Comparison of ENCODE assay signal across 8 cellular contexts in genomic region chr5:111070272-111071134, GRCh38. TPM values are rescaled to one million over a fixed set of nuclear protein-coding genes. Genes with fewer than 3 reads are reported as not detected.
DNase-seq lines count a peak whose midpoint lies in the region; ATAC-seq and TF ChIP-seq lines count a peak whose summit lies in the region.

No MANE protein-coding gene starts in this region.

- TF ChIP-seq CTCF in endothelial cell (IDR thresholded peaks at IDR 0.05; ENCODE audit: unreplicated experiment): no peak

- H3K14ac ChIP-seq in neuronal stem cell (ENCODE audit: low read length): no peak overlapping the region

- H2AK5ac ChIP-seq in neuronal stem cell (ENCODE audit: low read depth, low read length): no peak overlapping the region

- H3K27me3 ChIP-seq in NT2/D1 (ENCODE audit: insufficient read depth, insufficient read length) (peaks cover 69% of the 10 kb centered on the region), neuronal stem cell (ENCODE audit: control insufficient read depth in 3 of 3, insufficient read depth in 3 of 3, low read depth in 1 of 3, low read length in 3 of 3) (peaks cover 3 to 97% (median 48%) of the 10 kb centered on the region in 3 experiments)

- H3K4ac ChIP-seq in neuronal stem cell (ENCODE audit: low read length): no peak overlapping the region

- H3K4me1 ChIP-seq in NT2/D1 (ENCODE audit: insufficient read depth, insufficient read length): no peaks in the 10 kb centered on the region
- H3K4me1 ChIP-seq in neuronal stem cell (ENCODE audit: control insufficient read depth in 2 of 2, insufficient read depth in 1 of 2, low read depth in 1 of 2, low read length in 2 of 2): peaks cover 1 to 4% of the 10 kb centered on the region in 2 donors

- H3K4me3 Mint-ChIP-seq in endothelial cell (ENCODE audit: unreplicated experiment): no peak overlapping the region

- H3K36me3 ChIP-seq in NT2/D1 (ENCODE audit: insufficient read depth, insufficient read length, low read length): no peaks in the 10 kb centered on the region
- no peaks in the 10 kb centered on the region for H3K36me3 ChIP-seq in neuronal stem cell (replicated peaks in 1 of 2; ENCODE audit: control insufficient read depth in 2 of 2, insufficient read depth in 2 of 2, low read length in 2 of 2)

- peak overlapping the region; percentile 37 for H3K4me3 ChIP-seq in NT2/D1 (ENCODE audit: insufficient read length, low read depth)
- H3K4me3 ChIP-seq in neuronal stem cell (ENCODE audit: low read length in 2 of 2): peak overlapping the region; percentile 1 to 68

- H2AFZ ChIP-seq in neuronal stem cell (ENCODE audit: low read length): peak overlapping the region; percentile 78

- H2BK12ac ChIP-seq in neuronal stem cell (ENCODE audit: low read length): no peak overlapping the region

- no peak overlapping the region for H2BK15ac ChIP-seq in neuronal stem cell (ENCODE audit: low read length)

- H3K4me1 Mint-ChIP-seq in endothelial cell (ENCODE audit: unreplicated experiment): peaks cover 35% of the 10 kb centered on the region

- no peak overlapping the region for H3K27ac Mint-ChIP-seq in endothelial cell (ENCODE audit: unreplicated experiment)

- H3K27ac ChIP-seq in neuronal stem cell (replicated peaks; ENCODE audit: low read length): no peak overlapping the region

- H3K79me1 ChIP-seq in neuronal stem cell (ENCODE audit: low read depth, low read length): no peaks in the 10 kb centered on the region

- H3K36me3 Mint-ChIP-seq in endothelial cell (ENCODE audit: low read depth, unreplicated experiment): no peaks in the 10 kb centered on the region

- no CpG with 5 or more reads among the region's 42 CpGs for WGBS in neuronal stem cell (ENCODE audit: extremely low coverage in 2 of 2, insufficient read length in 2 of 2, insufficient replicate concordance in 1 of 2), 2 donors

- H3K27me3 Mint-ChIP-seq in endothelial cell (ENCODE audit: unreplicated experiment): peaks cover 10% of the 10 kb centered on the region

- H4K8ac ChIP-seq in neuronal stem cell (ENCODE audit: low read depth, low read length): no peak overlapping the region

- H3K23ac ChIP-seq in neuronal stem cell (ENCODE audit: low read depth, low read length, poor library complexity): no peak overlapping the region

- peak overlapping the region; percentile 64 for H3K9ac ChIP-seq in NT2/D1 (ENCODE audit: insufficient read length, low read depth)
- H3K9ac ChIP-seq in neuronal stem cell (ENCODE audit: low read depth, low read length, poor library complexity): no peak overlapping the region

- no peaks in the 10 kb centered on the region for H3K9me3 Mint-ChIP-seq in endothelial cell (ENCODE audit: unreplicated experiment)

- peak overlapping the region; percentile 65 for H3K4me2 ChIP-seq in neuronal stem cell (ENCODE audit: insufficient read depth, low read length, poor library complexity, severe bottlenecking)

- DNase-seq in EL: peak; percentile 41
- DNase-seq in NT2/D1 (ENCODE audit: low read depth, low spot score): peak; percentile 47
- DNase-seq in endothelial cell (ENCODE audit: low spot score): peak; percentile 50
- DNase-seq in neuronal stem cell (ENCODE audit: low spot score): peak; percentile 49
- no peak for DNase-seq in CD1c-positive myeloid dendritic cell (ENCODE audit: extremely low spot score)

- H3K9me3 ChIP-seq in NT2/D1 (ENCODE audit: insufficient read depth, low read length): no peaks in the 10 kb centered on the region
- H3K9me3 ChIP-seq in neuronal stem cell (replicated peaks in 1 of 2; ENCODE audit: control insufficient read depth in 2 of 2, insufficient read depth in 1 of 2, low read depth in 1 of 2, low read length in 2 of 2): no peaks in the 10 kb centered on the region

- no peak overlapping the region for H2BK5ac ChIP-seq in neuronal stem cell (ENCODE audit: low read length)

- no peak overlapping the region for H2BK120ac ChIP-seq in neuronal stem cell (ENCODE audit: low read depth, low read length)

- H3K18ac ChIP-seq in neuronal stem cell (ENCODE audit: low read length): no peak overlapping the region

- no peak overlapping the region for H4K91ac ChIP-seq in neuronal stem cell (ENCODE audit: low read depth, low read length, poor library complexity)

- ATAC-seq in GM18861 (IDR thresholded peaks at IDR 0.05; ENCODE audit: unreplicated experiment) (no peak), HG03139 (IDR thresholded peaks at IDR 0.05; ENCODE audit: unreplicated experiment) (no peak), GM21390 (IDR thresholded peaks at IDR 0.05; ENCODE audit: unreplicated experiment) (no peak)

RNA-seq across cellular contexts. Expression of gene TSLP, which starts 1.0 kb away (rescaled TPM):
- 1.5 TPM for total RNA-seq in endothelial cell (ENCODE audit: unreplicated experiment)
- 0.04 TPM for polyA plus RNA-seq in neuronal stem cell (2013, experiment 1 of 2)
- 0.07 TPM for polyA plus RNA-seq in neuronal stem cell (2013, experiment 2 of 2)

RNA-seq across cellular contexts. Expression of gene WDR36, which starts 21.6 kb away (rescaled TPM):
- total RNA-seq in endothelial cell (ENCODE audit: unreplicated experiment): 25.2 TPM
- polyA plus RNA-seq in neuronal stem cell (2013, experiment 1 of 2): 12.6 TPM
- polyA plus RNA-seq in neuronal stem cell (2013, experiment 2 of 2): 13.5 TPM
